In genomic region chr3:127074900-127075360, GRCh38 we compare ENCODE assay signal across 7 cellular contexts.
DNase-seq lines count a peak whose midpoint lies in the region; ATAC-seq and TF ChIP-seq lines count a peak whose summit lies in the region.

No MANE protein-coding gene starts in this region.

- TF ChIP-seq CTCF in GM13977 (IDR thresholded peaks at IDR 0.05; ENCODE audit: extremely low read depth, insufficient read depth, missing control alignments), result no peak

- no peaks in the 10 kb centered on the region for H3K4me1 Mint-ChIP-seq in activated naive CD8-positive, alpha-beta T cell treated with anti-CD3 and anti-CD28 coated beads, Interleukin-2, amount 50 U/mL, for 24 hours

- DNase-seq in GM13977 (ENCODE audit: low spot score) (peak; percentile 86), left lobe of liver (ENCODE audit: low spot score) (no peak), COLO829 (ENCODE audit: low spot score) (no peak)
- peak; percentile 29 for DNase-seq in Jurkat, Clone E6-1 (ENCODE audit: low read depth, low spot score)
- no peak for DNase-seq in activated naive CD8-positive, alpha-beta T cell treated with anti-CD3 and anti-CD28 coated beads, Interleukin-2, amount 50 U/mL, for 24 hours
- DNase-seq in effector CD8-positive, alpha-beta T cell (lab: John Stamatoyannopoulos, UW), result no peak

- no peak overlapping the region for H3K4me3 Mint-ChIP-seq in activated naive CD8-positive, alpha-beta T cell treated with anti-CD3 and anti-CD28 coated beads, Interleukin-2, amount 50 U/mL, for 24 hours

- H3K9me3 Mint-ChIP-seq in activated naive CD8-positive, alpha-beta T cell treated with anti-CD3 and anti-CD28 coated beads, Interleukin-2, amount 50 U/mL, for 24 hours, result no peaks in the 10 kb centered on the region

- H3K36me3 Mint-ChIP-seq in activated naive CD8-positive, alpha-beta T cell treated with anti-CD3 and anti-CD28 coated beads, Interleukin-2, amount 50 U/mL, for 24 hours (ENCODE audit: low read depth), result no peaks in the 10 kb centered on the region

- ATAC-seq in GM21717 (IDR thresholded peaks at IDR 0.05; ENCODE audit: unreplicated experiment) (peak; percentile 65), left lobe of liver (peak; percentile 34)
- peak; percentile 10 for ATAC-seq in activated naive CD8-positive, alpha-beta T cell treated with anti-CD3 and anti-CD28 coated beads, Interleukin-2, amount 50 U/mL, for 24 hours

- no peaks in the 10 kb centered on the region for H3K27me3 Mint-ChIP-seq in activated naive CD8-positive, alpha-beta T cell treated with anti-CD3 and anti-CD28 coated beads, Interleukin-2, amount 50 U/mL, for 24 hours

- in situ Hi-C loops in GM13977 (cut with MboI; ENCODE audit: low pct_unique_long_range_greater_than_20kb, low sequenced_read_pairs, unreplicated experiment), result no loop called here

- no peak overlapping the region for H3K27ac Mint-ChIP-seq in activated naive CD8-positive, alpha-beta T cell treated with anti-CD3 and anti-CD28 coated beads, Interleukin-2, amount 50 U/mL, for 24 hours

- no peak overlapping the region for H3K4me3 ChIP-seq in Jurkat, Clone E6-1 (ENCODE audit: low read length)

Comparison
In these comparisons a context has a peak if more than half of its experiments do, and no peak if none do; other contexts are left out.
1. DNase-seq: peak in GM13977 (single experiment) and Jurkat, Clone E6-1 (single experiment); none in activated naive CD8-positive, alpha-beta T cell treated with anti-CD3 and anti-CD28 coated beads, Interleukin-2, amount 50 U/mL, for 24 hours (single experiment), left lobe of liver (single experiment), COLO829 (single experiment) and effector CD8-positive, alpha-beta T cell (single experiment).
2. ATAC-seq: peak in every context shown above with its lines; median percentile 65 in GM21717; 34 in left lobe of liver; 10 in activated naive CD8-positive, alpha-beta T cell treated with anti-CD3 and anti-CD28 coated beads, Interleukin-2, amount 50 U/mL, for 24 hours.